Comparison of ENCODE assay signal across 1 cellular context in genomic region chr9:34379334-34380033, GRCh38.
TF ChIP-seq lines count a peak whose summit lies in the region.

No MANE protein-coding gene starts in this region.

TF ChIP-seq in H1, 55 proteins besides CTCF, POLR2A, EP300 and RAD21:
- peak; percentile 46; the same call in 1 of the 2 replicates for TF ChIP-seq CHD2 (IDR thresholded peaks at IDR 0.05; ENCODE audit: low read length)
- no peak for TF ChIP-seq CBX5 (IDR thresholded peaks at IDR 0.05; ENCODE audit: low read depth, low read length)
- TF ChIP-seq ZNF274 (IDR thresholded peaks at IDR 0.05; ENCODE audit: borderline replicate concordance, extremely low read depth, low read length): no peak
- no peak for TF ChIP-seq SIX5 (IDR thresholded peaks at IDR 0.05; ENCODE audit: low read depth, low read length)
- peak; percentile 75 for TF ChIP-seq CREB1 (IDR thresholded peaks at IDR 0.05)
- TF ChIP-seq PHF8 (conservative IDR thresholded peaks at IDR 0.05; ENCODE audit: low read depth, low read length): peak; percentile 22; the same call in 1 of the 2 replicates
- TF ChIP-seq ASH2L (IDR thresholded peaks at IDR 0.05; ENCODE audit: low read length): peak; percentile 46
- TF ChIP-seq TEAD4 (IDR thresholded peaks at IDR 0.05; ENCODE audit: low read depth, low read length): peak; percentile 90
- peak; percentile 48; the same call in 1 of the 2 replicates for TF ChIP-seq MAX (IDR thresholded peaks at IDR 0.05)
- TF ChIP-seq KDM4A (IDR thresholded peaks at IDR 0.05; ENCODE audit: low read depth, low read length, severe bottlenecking): peak; percentile 75
- TF ChIP-seq GABPA (IDR thresholded peaks at IDR 0.05; ENCODE audit: borderline replicate concordance, insufficient read depth, low read length): no peak
- no peak for TF ChIP-seq RNF2 (IDR thresholded peaks at IDR 0.05; ENCODE audit: borderline replicate concordance, low read depth, low read length, missing control alignments, poor library complexity, severe bottlenecking)
- no peak for TF ChIP-seq HDAC2 (IDR thresholded peaks at IDR 0.05; ENCODE audit: borderline replicate concordance in 1 of 2, low read depth in 2 of 2, low read length in 2 of 2)
- TF ChIP-seq SIN3A (conservative IDR thresholded peaks at IDR 0.05 in 1 of 2, IDR thresholded peaks at IDR 0.05 in 1 of 2; ENCODE audit: low read depth in 1 of 2, low read length in 2 of 2): peak; percentile 40 to 85; a peak in 2 of 4 replicates
- no peak for TF ChIP-seq BCL11A (IDR thresholded peaks at IDR 0.05; ENCODE audit: low read depth in 2 of 2, low read length in 2 of 2)
